In the genomic region with DNA sequence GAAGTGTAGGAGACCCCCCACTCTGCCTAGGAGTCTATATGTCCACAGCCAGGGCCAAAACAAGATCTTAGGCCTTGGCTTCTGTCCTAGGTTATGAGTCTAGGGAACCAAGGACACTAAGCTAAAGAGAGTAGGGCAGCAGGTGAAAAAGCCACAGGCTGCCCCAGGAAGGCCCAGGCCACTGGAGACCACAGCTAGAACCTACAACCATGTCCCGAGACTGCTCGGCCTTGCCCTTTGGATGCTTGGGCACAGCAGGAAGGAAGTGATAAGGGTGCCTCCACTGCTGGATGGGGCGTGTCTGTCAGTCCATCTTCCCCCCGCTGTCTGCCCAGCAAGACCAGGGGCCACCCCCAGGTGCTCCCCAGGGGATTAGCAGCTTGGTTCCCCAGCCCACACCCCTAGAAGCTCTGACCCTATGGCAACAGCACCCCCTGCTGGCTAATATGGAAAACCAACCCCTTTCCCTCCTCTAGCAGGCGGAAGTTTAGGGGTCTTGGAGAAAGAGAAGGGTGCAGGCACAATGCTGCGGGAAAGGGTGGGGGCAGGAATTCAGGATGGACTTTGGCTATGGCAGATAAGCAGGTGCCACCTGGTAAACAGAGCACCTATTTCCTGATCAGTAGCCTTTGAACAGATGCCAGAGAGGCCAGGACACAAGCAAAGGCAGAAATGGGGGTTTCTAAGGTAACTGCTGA, we compare ENCODE assay signal across 8 cellular contexts.
DNase-seq lines count a peak whose midpoint lies in the region; ATAC-seq and TF ChIP-seq lines count a peak whose summit lies in the region.

No MANE protein-coding gene starts in this region.

- peak; percentile 40 for ATAC-seq in GM18870 (IDR thresholded peaks at IDR 0.05; ENCODE audit: unreplicated experiment)

- peak; percentile 80 for DNase-seq in Ammon's horn (ENCODE audit: low spot score)
- DNase-seq in T-helper 2 cell = peak in 4 of 5 experiments; percentile 52 to 78 (median 66)
- peak; percentile 53 for DNase-seq in astrocyte of the spinal cord (ENCODE audit: low read depth, low spot score)
- peak; percentile 79 for DNase-seq in iPS-NIHi7 (ENCODE audit: extremely low spot score)
- DNase-seq in stimulated activated CD4-positive, alpha-beta T cell treated with anti-CD3 and anti-CD28 coated beads, Interleukin-12 subunit alpha, Interleukin-12 subunit beta, amount 100 ng/mL, for 4 hours = peak; percentile 65
- DNase-seq in foreskin melanocyte = no peak

- H3K27me3 ChIP-seq in KMS-11 (ENCODE audit: insufficient read depth, low read depth) = no peaks in the 10 kb centered on the region

- H3K79me2 ChIP-seq in KMS-11 (ENCODE audit: insufficient read depth, low read depth) = no peaks in the 10 kb centered on the region

- no peaks in the 10 kb centered on the region for H4K20me1 ChIP-seq in KMS-11 (ENCODE audit: insufficient read depth)

- peak overlapping the region; percentile 50 for H3K4me2 ChIP-seq in KMS-11

- peak overlapping the region; percentile 25; the same call in 1 of the 2 replicates for H3K27ac ChIP-seq in KMS-11

- H2AFZ ChIP-seq in KMS-11 (ENCODE audit: low read depth) = peak overlapping the region; percentile 31; the same call in 1 of the 2 replicates

- in situ Hi-C loops in astrocyte of the spinal cord (cut with HindIII; ENCODE audit: low sequenced_read_pairs) = no loop called here

- peaks cover 75% of the 10 kb centered on the region for H3K4me1 ChIP-seq in KMS-11 (ENCODE audit: low read depth, poor library complexity, severe bottlenecking)

- TF ChIP-seq CTCF in KMS-11 (conservative IDR thresholded peaks at IDR 0.05; ENCODE audit: low read depth, low read length) = peak; percentile 97
- TF ChIP-seq CTCF in astrocyte of the spinal cord (IDR thresholded peaks at IDR 0.05; ENCODE audit: low read depth, low read length) = peak; percentile 79

- no peak overlapping the region for H3K9ac ChIP-seq in KMS-11

- H3K4me3 ChIP-seq in KMS-11 (IDR thresholded peaks at IDR 0.05; ENCODE audit: insufficient read depth, low read depth, low read length) (no peak overlapping the region), astrocyte of the spinal cord (ENCODE audit: low read depth, low read length) (no peak overlapping the region)

- H3K36me3 ChIP-seq in KMS-11 (ENCODE audit: insufficient read depth) = no peaks in the 10 kb centered on the region
